ENCODE assay signal across 1 cellular context in genomic region chr12:17809206-17809605, GRCh38.
TF ChIP-seq lines count a peak whose summit lies in the region.

No MANE protein-coding gene starts in this region.

TF ChIP-seq in SK-N-SH treated with all-trans-retinoic acid at 6 μM for 48 hours, 23 proteins besides CTCF, POLR2A, EP300 and RAD21 (continued from another document):
- TF ChIP-seq PATZ1 (CRISPR knock-in tag; IDR thresholded peaks at IDR 0.05; ENCODE audit: borderline replicate concordance): no peak
- no peak for TF ChIP-seq ZFP3 (CRISPR knock-in tag; IDR thresholded peaks at IDR 0.05)
- no peak for TF ChIP-seq SNAI2 (CRISPR knock-in tag; IDR thresholded peaks at IDR 0.05)
